ENCODE assay signal across 8 cellular contexts in the genomic region with DNA sequence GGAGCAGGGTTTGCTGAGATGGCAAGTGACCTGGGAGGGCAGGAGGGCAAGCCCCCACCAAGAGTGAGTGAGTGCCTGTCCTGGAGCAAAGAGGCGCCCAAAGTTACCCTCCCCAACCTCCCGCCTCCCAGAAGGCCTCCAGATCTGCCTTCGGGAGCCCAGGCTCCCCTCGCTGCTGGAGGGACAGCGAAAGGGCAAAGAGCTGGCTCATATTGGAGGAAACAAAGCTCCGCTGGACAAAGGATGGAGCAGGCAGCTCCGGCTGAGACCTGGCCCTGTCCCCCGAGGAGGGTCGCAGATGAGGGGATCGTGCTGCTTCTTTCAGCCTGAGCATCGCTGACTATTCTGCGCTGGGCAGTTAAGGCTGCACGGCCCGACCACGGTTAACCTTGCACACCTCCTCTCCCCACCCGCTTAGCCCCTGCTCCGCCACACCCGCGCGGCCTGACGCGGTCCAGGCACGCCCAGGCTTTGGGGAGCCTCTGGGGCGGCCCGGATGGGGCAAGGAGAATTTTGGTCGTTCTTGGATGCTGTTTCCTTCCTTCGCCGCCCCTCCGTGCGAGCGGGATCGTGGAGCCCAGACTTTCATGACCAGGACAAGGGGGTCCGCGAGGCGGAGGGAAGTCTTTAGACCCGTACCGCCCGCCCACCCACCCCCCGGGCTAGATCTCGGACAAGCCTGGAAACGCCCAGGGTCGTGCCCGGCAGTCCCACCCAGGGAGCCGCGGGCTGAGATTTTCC. TPM values are rescaled to one million over a fixed set of nuclear protein-coding genes. Genes with fewer than 3 reads are reported as not detected.
A peak's percentile ranks its signal among the peaks of the same experiment; 100 is the strongest.
DNase-seq lines count a peak whose midpoint lies in the region; ATAC-seq lines count a peak whose summit lies in the region.

No MANE protein-coding gene starts in this region.

- H3K27me3 ChIP-seq in adipocyte (replicated peaks; ENCODE audit: control insufficient read depth, insufficient read depth, low read length) = no peaks in the 10 kb centered on the region

- H3K36me3 ChIP-seq in ES-I3 (ENCODE audit: insufficient read depth, low read length) (no peaks in the 10 kb centered on the region), adipocyte (ENCODE audit: control insufficient read depth, insufficient read depth, low read length, severe bottlenecking) (no peaks in the 10 kb centered on the region)

- peak; percentile 18 for ATAC-seq in sciatic nerve
- ATAC-seq in GM21576 (IDR thresholded peaks at IDR 0.05; ENCODE audit: unreplicated experiment) = no peak
- no peak for ATAC-seq in GM19463 (IDR thresholded peaks at IDR 0.05; ENCODE audit: unreplicated experiment)
- ATAC-seq in GM19455 (IDR thresholded peaks at IDR 0.05; ENCODE audit: unreplicated experiment) = no peak
- no peak for ATAC-seq in GM18498 (IDR thresholded peaks at IDR 0.05; ENCODE audit: unreplicated experiment)

- H3K9ac ChIP-seq in ES-I3 (ENCODE audit: low read depth, low read length) = peak overlapping the region; percentile 66
- H3K9ac ChIP-seq in adipocyte (ENCODE audit: low read length) = peak overlapping the region; percentile 85

- H3K4me3 ChIP-seq in adipocyte (ENCODE audit: low read length) (peak overlapping the region; percentile 84), iPS-11a (ENCODE audit: low read depth, low read length) (peak overlapping the region; percentile 63)

- H3K9me3 ChIP-seq in ES-I3 (ENCODE audit: control insufficient read depth, insufficient read depth, low read length) (no peaks in the 10 kb centered on the region), adipocyte (ENCODE audit: control insufficient read depth, low read length) (no peaks in the 10 kb centered on the region)

- intact Hi-C loops in sciatic nerve (cut with DNase I) = no loop called here

- DNase-seq in adipocyte (ENCODE audit: low read depth) (peak; percentile 62), sciatic nerve (ENCODE audit: low spot score) (peak; percentile 66)

- H3K4me1 ChIP-seq in ES-I3 (ENCODE audit: insufficient read depth, low read length) (peaks cover 11% of the 10 kb centered on the region; the same call in 1 of the 2 replicates), adipocyte (ENCODE audit: control insufficient read depth, insufficient read depth, low read length) (peaks cover 33% of the 10 kb centered on the region)

RNA-seq across cellular contexts. Expression of a gene that starts 0.7 kb away (rescaled TPM):
- total RNA-seq in sciatic nerve = 40.7 TPM

RNA-seq across cellular contexts. Expression of a gene that starts 10.2 kb away (rescaled TPM):
- 4.8 TPM for total RNA-seq in sciatic nerve

RNA-seq across cellular contexts. Expression of a gene that starts 38.2 kb away (rescaled TPM):
- total RNA-seq in sciatic nerve = 9.9 TPM
